In genomic region chr17:42832934-42833770, GRCh38 we compare ENCODE assay signal across 8 cellular contexts. TPM values are rescaled to one million over a fixed set of nuclear protein-coding genes. Genes with fewer than 3 reads are reported as not detected.
A peak's percentile ranks its signal among the peaks of the same experiment; 100 is the strongest.
DNase-seq lines count a peak whose midpoint lies in the region; FAIRE-seq and TF ChIP-seq lines count a peak whose summit lies in the region.

Gene PSME3 (plus strand): TSS chr17:42833397. CDS start chr17:42833632, 235 bp downstream.

- peaks cover 13% of the 10 kb centered on the region for H4K20me1 ChIP-seq in neural progenitor cell (ENCODE audit: low read depth)

- peak within 1 kb of the TSS; percentile 96 for H3K4me2 ChIP-seq in neural progenitor cell

- DNase-seq in H54 (ENCODE audit: insufficient read length, low spot score) (peak; percentile 85), M059J (ENCODE audit: low read depth) (peak; percentile 84), SHP77 treated with DMSO at 0.1 percent for 48 hours (lab: John Stamatoyannopoulos, UW) (peak; percentile 85), activated gamma-delta T cell treated with Interleukin-2 at 50 U/mL for 16 hours (peak; percentile 85), foreskin fibroblast (peak; percentile 86 to 96), neural progenitor cell (ENCODE audit: low spot score) (peak; percentile 93), stromal cell of bone marrow (ENCODE audit: low read depth) (peak; percentile 77)

- H3K4me1 Mint-ChIP-seq in neural progenitor cell = peaks cover 16% of the 10 kb centered on the region

- H3K36me3 ChIP-seq in ES-I3 (ENCODE audit: insufficient read depth, low read length) (peaks cover 21% of the 10 kb centered on the region), neural progenitor cell (no peaks in the 10 kb centered on the region)

- H3K27ac Mint-ChIP-seq in neural progenitor cell = peak within 1 kb of the TSS; percentile 83

- H3K79me2 ChIP-seq in neural progenitor cell (ENCODE audit: low read depth) = peaks cover 41% of the 10 kb centered on the region

- H3K9ac ChIP-seq in ES-I3 (ENCODE audit: low read depth, low read length) = peak within 1 kb of the TSS; percentile 88
- H3K9ac ChIP-seq in neural progenitor cell = peak within 1 kb of the TSS; percentile 92

- TF ChIP-seq CTCF in foreskin fibroblast (IDR thresholded peaks at IDR 0.05; ENCODE audit: low read depth, low read length) = no peak
- TF ChIP-seq CTCF in neural progenitor cell (IDR thresholded peaks at IDR 0.05) = no peak

- no peaks in the 10 kb centered on the region for H3K4me1 ChIP-seq in ES-I3 (ENCODE audit: insufficient read depth, low read length)
- peaks cover 11% of the 10 kb centered on the region for H3K4me1 ChIP-seq in neural progenitor cell

- peak within 1 kb of the TSS; percentile 94 for H3K4me3 Mint-ChIP-seq in neural progenitor cell

- no peaks in the 10 kb centered on the region for H3K9me3 ChIP-seq in ES-I3 (ENCODE audit: control insufficient read depth, insufficient read depth, low read length)
- no peaks in the 10 kb centered on the region for H3K9me3 ChIP-seq in neural progenitor cell (ENCODE audit: low read depth)

- FAIRE-seq in H54 (lab: Jason Lieb, UNC) = no peak

- TF ChIP-seq POLR2A in H54 (IDR thresholded peaks at IDR 0.05; ENCODE audit: low read depth, low read length) = peak; percentile 99

- H2AFZ ChIP-seq in neural progenitor cell (replicated peaks) = peak within 1 kb of the TSS; percentile 90

- H3K27ac ChIP-seq in neural progenitor cell = peak within 1 kb of the TSS; percentile 78

- peaks cover 2% of the 10 kb centered on the region for H3K27me3 Mint-ChIP-seq in neural progenitor cell (ENCODE audit: insufficient read depth, low read depth)

- H3K9me3 Mint-ChIP-seq in neural progenitor cell = no peaks in the 10 kb centered on the region

- H3K27me3 ChIP-seq in neural progenitor cell = peaks cover 8% of the 10 kb centered on the region

- H3K4me3 ChIP-seq in foreskin fibroblast (ENCODE audit: low read depth in 1 of 2, low read length in 2 of 2) (peak within 1 kb of the TSS; percentile 68 to 100), neural progenitor cell (peak within 1 kb of the TSS; percentile 93)

- H3F3A ChIP-seq in neural progenitor cell (ENCODE audit: low read depth) = peaks cover 13% of the 10 kb centered on the region

- peaks cover 10% of the 10 kb centered on the region for H3K36me3 Mint-ChIP-seq in neural progenitor cell

RNA-seq across cellular contexts. Expression of gene PSME3, which starts in this region (rescaled TPM):
- total RNA-seq in M059J (2014; rRNA removed; shearing (Covaris generic)) = 79.3 and 139 TPM in 2 replicates
- total RNA-seq in neural progenitor cell (ENCODE audit: low replicate concordance) = 106 and 108 TPM in 2 replicates

Comparison
In these comparisons a context has a peak if more than half of its experiments do, and no peak if none do; other contexts are left out.
1. Peak in every context shown above with its lines: DNase-seq, H3K4me3 ChIP-seq and H3K27ac ChIP-seq.